ENCODE assay signal across 21 cellular contexts in the genomic region with DNA sequence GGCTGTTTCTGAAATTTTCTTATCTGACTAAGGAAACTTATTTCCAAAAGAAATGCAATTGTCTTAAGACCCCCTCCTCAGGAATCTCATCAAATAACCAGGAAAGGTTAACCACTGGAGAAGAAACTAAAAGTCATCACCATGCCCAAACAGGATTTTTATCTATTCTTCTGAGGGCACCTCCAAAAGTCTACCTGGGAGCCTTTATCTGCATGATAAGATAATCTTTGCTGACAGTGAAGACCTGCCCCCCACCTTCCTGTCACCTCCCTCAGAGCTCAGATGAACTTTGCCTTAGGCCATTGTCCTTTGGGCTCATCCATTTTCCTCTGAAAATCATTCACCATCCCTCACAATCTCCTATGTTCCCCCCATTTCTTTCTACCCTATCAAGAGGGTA.
DNase-seq lines count a peak whose midpoint lies in the region; ATAC-seq and TF ChIP-seq lines count a peak whose summit lies in the region.
"Had no signal": no experiment of that assay in that cellular context is flagged by ENCODE, and none has a peak within 500 bp of the region (broad histone marks: within the 10 kb centered on the region; RNA-seq: fewer than 3 reads in every experiment).

No MANE protein-coding gene starts in this region.

- ATAC-seq in right cardiac atrium (no peak), HG02678 (IDR thresholded peaks at IDR 0.05; ENCODE audit: unreplicated experiment) (no peak), HG03095 (IDR thresholded peaks at IDR 0.05; ENCODE audit: unreplicated experiment) (no peak)

- H3K4me3 ChIP-seq in right cardiac atrium (ENCODE audit: low read length), result no peak overlapping the region
- H3K4me3 ChIP-seq in right atrium auricular region, result no peak overlapping the region
- H3K4me3 ChIP-seq in endodermal cell (ENCODE audit: low read length), result peak overlapping the region; percentile 61
- H3K4me3 ChIP-seq in smooth muscle cell, result no peak overlapping the region
- H3K4me3 ChIP-seq: PC-9 had no signal

- H2AFZ ChIP-seq in smooth muscle cell (ENCODE audit: low read depth), result no peak overlapping the region
- H2AFZ ChIP-seq: PC-9 had no signal

- H3K27me3 Mint-ChIP-seq in endodermal cell (ENCODE audit: insufficient read depth), result peaks cover under 1% of the 10 kb centered on the region

- H3K4me1 Mint-ChIP-seq in endodermal cell, result peaks cover 63% of the 10 kb centered on the region
- H3K4me1 Mint-ChIP-seq: IgD-negative memory B cell had no signal

- no peaks in the 10 kb centered on the region for H3K79me2 ChIP-seq in smooth muscle cell (ENCODE audit: low read depth)

- H3K9me3 Mint-ChIP-seq in endodermal cell, result peaks cover 11% of the 10 kb centered on the region

- H3K27ac ChIP-seq in right cardiac atrium (ENCODE audit: low read length), result peak overlapping the region; percentile 39
- H3K27ac ChIP-seq in right atrium auricular region, result peak overlapping the region in 1 of 2 donors; percentile 60
- no peak overlapping the region for H3K27ac ChIP-seq in endodermal cell (ENCODE audit: low read depth, low read length)
- H3K27ac ChIP-seq in smooth muscle cell (ENCODE audit: low read depth), result peak overlapping the region; percentile 14
- H3K27ac ChIP-seq: HL-60, KMS-11, PC-9 had no signal

- no peaks in the 10 kb centered on the region for H3K27me3 ChIP-seq in right cardiac atrium (ENCODE audit: control insufficient read depth, insufficient read depth)
- H3K27me3 ChIP-seq in right atrium auricular region, result no peaks in the 10 kb centered on the region
- H3K27me3 ChIP-seq in endodermal cell (ENCODE audit: control insufficient read depth, insufficient read depth, low read length, poor library complexity, severe bottlenecking), result no peaks in the 10 kb centered on the region
- H3K27me3 ChIP-seq in smooth muscle cell (ENCODE audit: low read depth), result no peaks in the 10 kb centered on the region

- H4K20me1 ChIP-seq in smooth muscle cell (ENCODE audit: low read depth), result no peaks in the 10 kb centered on the region

- H3K4me1 ChIP-seq in right cardiac atrium (ENCODE audit: control insufficient read depth, insufficient read depth, low read length), result peaks cover 15% of the 10 kb centered on the region
- H3K4me1 ChIP-seq in right atrium auricular region, result peaks cover 0 to 38% of the 10 kb centered on the region in 2 donors
- peaks cover 32% of the 10 kb centered on the region for H3K4me1 ChIP-seq in endodermal cell (ENCODE audit: control insufficient read depth, insufficient read depth, low read length)
- H3K4me1 ChIP-seq in smooth muscle cell (ENCODE audit: low read depth), result peaks cover 12% of the 10 kb centered on the region

- peak overlapping the region; percentile 13 for H3K9ac ChIP-seq in endodermal cell (ENCODE audit: extremely low read depth, low read length, poor library complexity, severe bottlenecking)
- no peak overlapping the region for H3K9ac ChIP-seq in smooth muscle cell (ENCODE audit: low read depth)
- H3K9ac ChIP-seq: KMS-11 had no signal

- H3K27ac Mint-ChIP-seq in endodermal cell, result peak overlapping the region; percentile 88
- H3K27ac Mint-ChIP-seq: CD4-positive, alpha-beta memory T cell; H9; IgD-negative memory B cell had no signal

- intact Hi-C loops in right cardiac atrium (cut with DNase I), result no loop called here

- H3K9me3 ChIP-seq in right cardiac atrium (ENCODE audit: control insufficient read depth, low read length) (no peaks in the 10 kb centered on the region), right atrium auricular region (peaks cover 0 to under 1% of the 10 kb centered on the region in 2 donors), endodermal cell (ENCODE audit: control insufficient read depth, low read length) (peaks cover 10% of the 10 kb centered on the region), smooth muscle cell (replicated peaks; ENCODE audit: low read depth) (no peaks in the 10 kb centered on the region)

- no peak overlapping the region for H3K4me3 Mint-ChIP-seq in endodermal cell
- H3K4me3 Mint-ChIP-seq: CD4-positive, alpha-beta memory T cell; H9; IgD-negative memory B cell had no signal

- H3K4me2 ChIP-seq in smooth muscle cell, result no peak overlapping the region
- H3K4me2 ChIP-seq: KMS-11, PC-9 had no signal

- H3F3A ChIP-seq in smooth muscle cell (ENCODE audit: low read depth), result no peaks in the 10 kb centered on the region

- no peaks in the 10 kb centered on the region for H3K36me3 ChIP-seq in right atrium auricular region
- H3K36me3 ChIP-seq in endodermal cell (ENCODE audit: control insufficient read depth, insufficient read depth, low read length), result peaks cover 4% of the 10 kb centered on the region
- no peaks in the 10 kb centered on the region for H3K36me3 ChIP-seq in smooth muscle cell (ENCODE audit: low read depth)

- TF ChIP-seq CTCF in right atrium auricular region (IDR thresholded peaks at IDR 0.05), result no peak
- TF ChIP-seq CTCF in endodermal cell (conservative IDR thresholded peaks at IDR 0.05), result no peak
- TF ChIP-seq CTCF in smooth muscle cell (IDR thresholded peaks at IDR 0.05; ENCODE audit: borderline replicate concordance, insufficient read depth, poor library complexity, severe bottlenecking), result no peak

- peaks cover 9% of the 10 kb centered on the region for H3K36me3 Mint-ChIP-seq in endodermal cell (ENCODE audit: low read depth)

- DNase-seq in right cardiac atrium (no peak), right atrium auricular region (ENCODE audit: low spot score) (no peak), endodermal cell (peak; percentile 52), smooth muscle cell (lab: John Stamatoyannopoulos, UW; ENCODE audit: unreplicated experiment) (no peak), NCI-H510A treated with DMSO at 0.1 percent for 48 hours (lab: John Stamatoyannopoulos, UW) (no peak)
- DNase-seq: C1 segment of cervical spinal cord; CD4-positive, alpha-beta memory T cell; COR-L47; MM.1S; NCI-H2029; NCI-H446 treated with DMSO at 0.1 percent for 48 hours; NCI-H526 treated with DMSO at 0.1 percent for 48 hours; PC-9; RPMI8226; SHP77 had no signal
